ENCODE assay signal across 1 cellular context in genomic region chr2:39593439-39594393, GRCh38.
TF ChIP-seq lines count a peak whose summit lies in the region.

No MANE protein-coding gene starts in this region.

TF ChIP-seq in HepG2, 621 proteins besides CTCF, POLR2A, EP300 and RAD21 (continued from another document):
- TF ChIP-seq ETV6 (CRISPR knock-in tag; conservative IDR thresholded peaks at IDR 0.05) (peak; percentile 53; the same call in 1 of the 2 replicates), SOX5 (CRISPR knock-in tag; IDR thresholded peaks at IDR 0.05; ENCODE audit: borderline replicate concordance) (0 out of 2 replicates have a peak, but pooled peaks have one; percentile 10), ZNF720 (CRISPR knock-in tag; IDR thresholded peaks at IDR 0.05) (no peak), TFAP4 (IDR thresholded peaks at IDR 0.05; ENCODE audit: borderline replicate concordance, low read depth) (peak; percentile 51; the same call in 1 of the 2 replicates), MNT (IDR thresholded peaks at IDR 0.05) (no peak), ZNF629 (CRISPR knock-in tag; conservative IDR thresholded peaks at IDR 0.05) (peak; percentile 62; the same call in 1 of the 2 replicates), SALL1 (CRISPR knock-in tag; IDR thresholded peaks at IDR 0.05) (no peak), SKIL (CRISPR knock-in tag; IDR thresholded peaks at IDR 0.05; ENCODE audit: borderline replicate concordance) (no peak), MAF1 (CRISPR knock-in tag; IDR thresholded peaks at IDR 0.05; ENCODE audit: borderline replicate concordance) (no peak), AKNA (CRISPR knock-in tag; IDR thresholded peaks at IDR 0.05; ENCODE audit: borderline replicate concordance) (no peak), XRCC5 (optimal IDR thresholded peaks at IDR 0.05; ENCODE audit: low read length) (peak; percentile 53), ZNF800 (CRISPR knock-in tag; IDR thresholded peaks at IDR 0.05) (no peak), ZBTB34 (CRISPR knock-in tag; IDR thresholded peaks at IDR 0.05) (no peak), SOX6 (IDR thresholded peaks at IDR 0.05) (no peak), SOX6 (CRISPR knock-in tag; IDR thresholded peaks at IDR 0.05) (peak; percentile 8; the same call in 1 of the 2 replicates), IRF2 (CRISPR knock-in tag; IDR thresholded peaks at IDR 0.05) (0 out of 2 replicates have a peak, but pooled peaks have one; percentile 36), ZNF281 (CRISPR knock-in tag; IDR thresholded peaks at IDR 0.05; ENCODE audit: borderline replicate concordance) (no peak), ZNF574 (CRISPR knock-in tag; IDR thresholded peaks at IDR 0.05) (0 out of 2 replicates have a peak, but pooled peaks have one; percentile 25), ZNF556 (CRISPR knock-in tag; IDR thresholded peaks at IDR 0.05; ENCODE audit: borderline replicate concordance) (no peak), STAG1 (CRISPR knock-in tag; IDR thresholded peaks at IDR 0.05) (peak; percentile 71), HIC2 (CRISPR knock-in tag; IDR thresholded peaks at IDR 0.05; ENCODE audit: low read depth) (0 out of 2 replicates have a peak, but pooled peaks have one; percentile 33), ZSCAN20 (CRISPR knock-in tag; IDR thresholded peaks at IDR 0.05; ENCODE audit: borderline replicate concordance) (no peak), FOXC1 (CRISPR knock-in tag; IDR thresholded peaks at IDR 0.05; ENCODE audit: borderline replicate concordance) (0 out of 2 replicates have a peak, but pooled peaks have one; percentile 32), HES4 (CRISPR knock-in tag; IDR thresholded peaks at IDR 0.05; ENCODE audit: borderline replicate concordance) (no peak), ATF7 (IDR thresholded peaks at IDR 0.05) (peak; percentile 21; the same call in 1 of the 2 replicates), ATF7 (CRISPR knock-in tag; IDR thresholded peaks at IDR 0.05) (no peak), IKZF5 (CRISPR knock-in tag; IDR thresholded peaks at IDR 0.05) (peak; percentile 34; the same call in 1 of the 2 replicates), HDAC2 (CRISPR knock-in tag; IDR thresholded peaks at IDR 0.05) (no peak)
